In genomic region chr6:31660998-31661866, GRCh38 we compare ENCODE assay signal across 1 cellular context.
TF ChIP-seq lines count a peak whose summit lies in the region.

No MANE protein-coding gene starts in this region.

TF ChIP-seq in HepG2, 621 proteins besides CTCF, POLR2A, EP300 and RAD21 (continues in another document):
- TF ChIP-seq IRF9 (CRISPR knock-in tag; IDR thresholded peaks at IDR 0.05; ENCODE audit: borderline replicate concordance) (peak; percentile 8; the same call in 1 of the 2 replicates), ZNF691 (CRISPR knock-in tag; IDR thresholded peaks at IDR 0.05; ENCODE audit: borderline replicate concordance, low read depth) (no peak), PCBP2 (optimal IDR thresholded peaks at IDR 0.05; ENCODE audit: low read depth, low read length, poor library complexity, severe bottlenecking) (peak; percentile 79), ZNF510 (CRISPR knock-in tag; IDR thresholded peaks at IDR 0.05; ENCODE audit: low read depth) (no peak), ZNF441 (CRISPR knock-in tag; IDR thresholded peaks at IDR 0.05; ENCODE audit: borderline replicate concordance) (0 out of 2 replicates have a peak, but pooled peaks have one; percentile 4), ZNF224 (CRISPR knock-in tag; IDR thresholded peaks at IDR 0.05) (0 out of 2 replicates have a peak, but pooled peaks have one; percentile 1), KIAA2018 (CRISPR knock-in tag; IDR thresholded peaks at IDR 0.05; ENCODE audit: borderline replicate concordance) (peak; percentile 3; the same call in 1 of the 2 replicates), ZNF235 (CRISPR knock-in tag; IDR thresholded peaks at IDR 0.05; ENCODE audit: borderline replicate concordance) (peak; percentile 53; the same call in 1 of the 2 replicates), HOXD1 (CRISPR knock-in tag; IDR thresholded peaks at IDR 0.05) (0 out of 2 replicates have a peak, but pooled peaks have one; percentile 8), HNF1B (CRISPR knock-in tag; IDR thresholded peaks at IDR 0.05) (peak; percentile 49; the same call in 1 of the 2 replicates), ZNF792 (CRISPR knock-in tag; IDR thresholded peaks at IDR 0.05) (no peak), KDM5B (CRISPR knock-in tag; IDR thresholded peaks at IDR 0.05; ENCODE audit: borderline replicate concordance) (peak; percentile 29; the same call in 1 of the 2 replicates), TARDBP (CRISPR knock-in tag; IDR thresholded peaks at IDR 0.05) (0 out of 2 replicates have a peak, but pooled peaks have one; percentile 5), NONO (IDR thresholded peaks at IDR 0.05) (no peak), NONO (CRISPR knock-in tag; conservative IDR thresholded peaks at IDR 0.05) (peak; percentile 2; the same call in 1 of the 2 replicates), ZNF512B (CRISPR knock-in tag; IDR thresholded peaks at IDR 0.05; ENCODE audit: borderline replicate concordance) (0 out of 2 replicates have a peak, but pooled peaks have one; percentile 1), ZNF781 (CRISPR knock-in tag; IDR thresholded peaks at IDR 0.05; ENCODE audit: borderline replicate concordance, not compliant biosample characterization) (peak; percentile 8), ZNF724P (CRISPR knock-in tag; IDR thresholded peaks at IDR 0.05; ENCODE audit: borderline replicate concordance) (peak; percentile 13; the same call in 1 of the 2 replicates), ZNF275 (CRISPR knock-in tag; IDR thresholded peaks at IDR 0.05; ENCODE audit: borderline replicate concordance) (0 out of 2 replicates have a peak, but pooled peaks have one; percentile 31), ZHX2 (IDR thresholded peaks at IDR 0.05; ENCODE audit: low read depth) (no peak), ZHX2 (CRISPR knock-in tag; IDR thresholded peaks at IDR 0.05; ENCODE audit: borderline replicate concordance) (no peak), ZNF605 (CRISPR knock-in tag; IDR thresholded peaks at IDR 0.05) (peak; percentile 8; the same call in 1 of the 2 replicates), BCL3 (CRISPR knock-in tag; IDR thresholded peaks at IDR 0.05) (0 out of 2 replicates have a peak, but pooled peaks have one; percentile 2), ZNF160 (CRISPR knock-in tag; IDR thresholded peaks at IDR 0.05) (0 out of 2 replicates have a peak, but pooled peaks have one; percentile 24), ZNF709 (CRISPR knock-in tag; IDR thresholded peaks at IDR 0.05) (0 out of 2 replicates have a peak, but pooled peaks have one; percentile 10), SSRP1 (CRISPR knock-in tag; IDR thresholded peaks at IDR 0.05) (peak; percentile 48), CEBPB (IDR thresholded peaks at IDR 0.05; ENCODE audit: borderline replicate concordance, low read depth, low read length) (peak; percentile 40; the same call in 1 of the 2 replicates), PAF1 (CRISPR knock-in tag; IDR thresholded peaks at IDR 0.05) (peak; percentile 83), KAT2B (IDR thresholded peaks at IDR 0.05; ENCODE audit: borderline replicate concordance, low read depth, low read length) (no peak)
